17 cellular contexts compared by ENCODE assay signal in the genomic region with DNA sequence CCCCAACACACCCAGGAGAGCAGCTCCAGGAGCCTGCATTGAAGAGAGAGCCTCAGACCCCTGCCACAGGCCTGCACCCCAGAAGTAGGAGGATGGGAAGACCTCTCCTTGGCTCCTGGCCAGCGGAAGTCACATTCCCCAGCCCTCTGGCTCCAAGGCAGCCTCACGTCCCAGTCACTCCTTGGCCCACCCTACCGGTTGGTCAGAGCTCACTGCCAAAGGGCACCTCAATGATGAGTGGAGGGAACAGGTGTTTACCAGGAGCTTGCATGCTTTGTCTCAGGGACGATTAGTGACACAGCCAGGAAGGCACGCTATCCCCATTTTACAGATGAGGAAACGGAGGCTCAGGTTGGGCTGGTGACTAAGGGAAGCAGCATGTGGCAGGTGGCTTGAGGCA. TPM values are rescaled to one million over a fixed set of nuclear protein-coding genes. Genes with fewer than 3 reads are reported as not detected.
"Had no signal": no experiment of that assay in that cellular context is flagged by ENCODE, and none has a peak within 500 bp of the region (broad histone marks: within the 10 kb centered on the region; RNA-seq: fewer than 3 reads in every experiment).

No MANE protein-coding gene starts in this region.

RNA-seq across cellular contexts. Expression of a gene that starts 1.0 kb away (rescaled TPM):
- total RNA-seq: activated B cell treated with CpG ODN at 0.5 μM for 24 hours; activated CD4-positive, alpha-beta memory T cell treated with anti-CD3 and anti-CD28 coated beads for 36 hours; activated CD4-positive, alpha-beta T cell treated with anti-CD3 and anti-CD28 coated beads, Interleukin-2, amount 10 ng/mL, durations not matched to agents 24 days and 14 days; activated CD8-positive, alpha-beta memory T cell treated with anti-CD3 and anti-CD28 coated beads for 36 hours; activated CD8-positive, alpha-beta T cell treated with anti-CD3 and anti-CD28 coated beads for 36 hours; activated naive CD4-positive, alpha-beta T cell treated with anti-CD3 and anti-CD28 coated beads for 36 hours; activated naive CD4-positive, alpha-beta T cell treated with anti-CD3 and anti-CD28 coated beads, Interleukin-2, amount 50 U/mL, for 72 hours; activated naive CD8-positive, alpha-beta T cell treated with anti-CD3 and anti-CD28 coated beads for 36 hours; activated T-cell treated with anti-CD3 and anti-CD28 coated beads, Interleukin-2, amount 50 U/mL, for 4 hours; activated T-cell treated with anti-CD3 and anti-CD28 coated beads, Interleukin-2, amount 50 U/mL, for 72 hours; activated T-helper 1 cell treated with anti-CD3 and anti-CD28 coated beads, Interleukin-12 subunit alpha, Interleukin-12 subunit beta, Interleukin-2, Interleukin-4 antibody, amounts not matched to agents 30 ng/mL and 10 ng/mL and 1 ng/mL, durations not matched to agents 14 hours and 24 hours and 36 hours; activated T-helper 17 cell treated with anti-CD3 and anti-CD28 coated beads, Interleukin-2, amount 50 U/mL, for 72 hours; aorta; astrocyte; body of pancreas; breast epithelium; cardiac septum had no signal
- polyA plus RNA-seq: aorta had no signal

RNA-seq across cellular contexts. Expression of a gene that starts 50.8 kb away (rescaled TPM):
- total RNA-seq: activated CD4-positive, alpha-beta memory T cell treated with anti-CD3 and anti-CD28 coated beads for 36 hours; activated CD4-positive, alpha-beta T cell treated with anti-CD3 and anti-CD28 coated beads, Interleukin-2, amount 10 ng/mL, durations not matched to agents 24 days and 14 days; activated CD8-positive, alpha-beta memory T cell treated with anti-CD3 and anti-CD28 coated beads for 36 hours; activated CD8-positive, alpha-beta T cell treated with anti-CD3 and anti-CD28 coated beads for 36 hours; activated naive CD4-positive, alpha-beta T cell treated with anti-CD3 and anti-CD28 coated beads for 36 hours; activated naive CD4-positive, alpha-beta T cell treated with anti-CD3 and anti-CD28 coated beads, Interleukin-2, amount 50 U/mL, for 72 hours; activated naive CD8-positive, alpha-beta T cell treated with anti-CD3 and anti-CD28 coated beads for 36 hours; activated T-cell treated with anti-CD3 and anti-CD28 coated beads, Interleukin-2, amount 50 U/mL, for 72 hours; activated T-helper 1 cell treated with anti-CD3 and anti-CD28 coated beads, Interleukin-12 subunit alpha, Interleukin-12 subunit beta, Interleukin-2, Interleukin-4 antibody, amounts not matched to agents 30 ng/mL and 10 ng/mL and 1 ng/mL, durations not matched to agents 14 hours and 24 hours and 36 hours; activated T-helper 17 cell treated with anti-CD3 and anti-CD28 coated beads, Interleukin-2, amount 50 U/mL, for 72 hours; astrocyte had no signal
